Comparison of ENCODE assay signal across 8 cellular contexts in the genomic region with DNA sequence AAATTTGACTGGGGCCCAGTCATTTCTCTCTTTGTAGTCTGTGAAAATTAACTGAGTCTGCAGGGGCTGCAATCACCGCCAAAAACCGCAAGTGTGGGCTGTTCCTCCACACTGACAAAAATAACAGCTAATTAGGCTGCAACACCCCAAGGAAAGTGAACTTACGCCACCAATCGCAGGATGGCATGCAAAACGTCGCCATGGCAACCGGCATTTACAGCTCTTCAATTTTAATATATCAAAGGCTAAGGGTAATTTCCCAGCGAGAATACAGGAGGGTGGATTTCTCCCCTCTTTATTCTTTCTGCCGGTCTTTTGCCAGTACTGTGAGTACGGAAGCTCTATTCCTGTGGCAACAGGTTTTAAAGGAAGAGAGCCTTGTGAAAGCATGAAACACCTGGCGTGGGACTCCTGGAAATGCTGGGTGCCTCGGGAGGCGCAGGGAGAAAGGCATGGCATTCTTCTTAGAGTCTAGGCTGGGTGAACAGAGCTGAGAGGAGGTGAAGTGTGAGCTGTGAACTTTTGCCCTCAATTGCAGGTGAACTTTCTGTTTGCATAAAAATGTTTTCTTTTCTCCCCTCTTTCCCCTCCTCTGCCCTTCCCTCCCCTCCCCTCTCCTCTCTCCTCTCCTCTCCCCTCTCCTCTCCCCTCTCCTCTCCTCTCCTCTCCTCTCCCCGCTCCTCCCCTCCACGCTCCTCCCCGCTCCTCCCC.
DNase-seq lines count a peak whose midpoint lies in the region; ATAC-seq and TF ChIP-seq lines count a peak whose summit lies in the region.

No MANE protein-coding gene starts in this region.

- TF ChIP-seq CTCF in spleen (IDR thresholded peaks at IDR 0.05 in 8 of 11, conservative IDR thresholded peaks at IDR 0.05 in 3 of 11) (no peak), glutamatergic neuron (IDR thresholded peaks at IDR 0.05; ENCODE audit: partially characterized antibody, unreplicated experiment) (no peak)

- no peaks in the 10 kb centered on the region for H3K9me3 ChIP-seq in ectodermal cell (ENCODE audit: control insufficient read depth, low read length)
- H3K9me3 ChIP-seq in spleen, result no peaks in the 10 kb centered on the region

- no peaks in the 10 kb centered on the region for H3K9me3 Mint-ChIP-seq in glutamatergic neuron (ENCODE audit: unreplicated experiment)

- WGBS in ectodermal cell, 2 experiments, result 52 to 53% methylated on average over 13 of the region's 16 CpGs
- WGBS in spleen, 5 donors, result 24 to 44% (median 33%) methylated on average over 13 to 16 of the region's 16 CpGs

- H3K27me3 ChIP-seq in ectodermal cell (ENCODE audit: control insufficient read depth, insufficient read depth, low read length, poor library complexity, severe bottlenecking) (no peaks in the 10 kb centered on the region), spleen (replicated peaks in 1 of 7) (no peaks in the 10 kb centered on the region)

- H3K27me3 Mint-ChIP-seq in glutamatergic neuron (ENCODE audit: unreplicated experiment), result peaks cover 5% of the 10 kb centered on the region

- intact Hi-C loops in spleen (cut with DNase I; ENCODE audit: low total_unique reads), result no loop called here

- TF ChIP-seq POLR2A in spleen (IDR thresholded peaks at IDR 0.05), result no peak

- no peak overlapping the region for H3K27ac Mint-ChIP-seq in glutamatergic neuron (ENCODE audit: unreplicated experiment)

- DNase-seq in NCI-H1930 (lab: John Stamatoyannopoulos, UW), result peak; percentile 20 to 21
- DNase-seq in activated CD4-positive, alpha-beta T cell treated with anti-CD3 and anti-CD28 coated beads for 4 hours, result peak; percentile 87
- peak; percentile 87 for DNase-seq in spleen
- DNase-seq in NK-92 treated with Interleukin-12 subunit alpha and Interleukin-12 subunit beta, amount 100 ng/mL, for 24 hours (lab: John Stamatoyannopoulos, UW), result no peak
- DNase-seq in glutamatergic neuron, result no peak

- H3K4me3 Mint-ChIP-seq in glutamatergic neuron (ENCODE audit: unreplicated experiment), result no peak overlapping the region

- H3K27ac ChIP-seq in ectodermal cell (ENCODE audit: insufficient read depth, low read depth, low read length, poor library complexity, severe bottlenecking) (peak overlapping the region; percentile 33), spleen (peak overlapping the region in 4 of 8 donors; percentile 48 to 56 (median 50))

- H3K4me1 ChIP-seq in ectodermal cell (ENCODE audit: control insufficient read depth, insufficient read depth, low read length), result no peaks in the 10 kb centered on the region
- peaks cover 0 to 35% (median 9%) of the 10 kb centered on the region in 6 donors for H3K4me1 ChIP-seq in spleen

- H3K4me1 Mint-ChIP-seq in glutamatergic neuron (ENCODE audit: low read depth, unreplicated experiment), result no peaks in the 10 kb centered on the region

- no peak overlapping the region for H3K4me3 ChIP-seq in ectodermal cell (ENCODE audit: insufficient read depth, low read depth, low read length)
- H3K4me3 ChIP-seq in spleen, result peak overlapping the region in 6 of 8 donors; percentile 2 to 53 (median 24)

- ATAC-seq in GM18519 (IDR thresholded peaks at IDR 0.05; ENCODE audit: low FRiP score, unreplicated experiment) (peak; percentile 56), HG02798 (IDR thresholded peaks at IDR 0.05; ENCODE audit: poor library complexity, unreplicated experiment) (peak; percentile 83)

- no peaks in the 10 kb centered on the region for H3K36me3 ChIP-seq in ectodermal cell (ENCODE audit: control insufficient read depth, insufficient read depth, low read length)
- H3K36me3 ChIP-seq in spleen, result no peaks in the 10 kb centered on the region

- H3K36me3 Mint-ChIP-seq in glutamatergic neuron (ENCODE audit: unreplicated experiment), result no peaks in the 10 kb centered on the region

Comparison
In these comparisons a context has a peak if more than half of its experiments do, and no peak if none do; other contexts are left out.
1. DNase-seq: peak in NCI-H1930 (2 of 2), activated CD4-positive, alpha-beta T cell treated with anti-CD3 and anti-CD28 coated beads for 4 hours (2 of 2) and spleen (single experiment); none in NK-92 treated with Interleukin-12 subunit alpha and Interleukin-12 subunit beta, amount 100 ng/mL, for 24 hours (single experiment) and glutamatergic neuron (single experiment).